In genomic region chr17:64506576-64507417, GRCh38 we compare ENCODE assay signal across 1 cellular context.
A peak's percentile ranks its signal among the peaks of the same experiment; 100 is the strongest.
TF ChIP-seq lines count a peak whose summit lies in the region.

Gene CEP95, plus strand, starts transcription at chr17:64506977. Its CDS starts 121 bp downstream, at chr17:64507098.

TF ChIP-seq in HepG2, 621 proteins besides CTCF, POLR2A, EP300 and RAD21 (continued from another document and continues in another):
- TF ChIP-seq MXD3 (CRISPR knock-in tag; IDR thresholded peaks at IDR 0.05): peak; percentile 72; the same call in 1 of the 2 replicates
- TF ChIP-seq IKZF4 (CRISPR knock-in tag; IDR thresholded peaks at IDR 0.05; ENCODE audit: borderline replicate concordance, low read depth, not compliant biosample characterization): peak; percentile 79
- no peak for TF ChIP-seq FLYWCH1 (CRISPR knock-in tag; IDR thresholded peaks at IDR 0.05)
- no peak for TF ChIP-seq ZSCAN25 (CRISPR knock-in tag; IDR thresholded peaks at IDR 0.05)
- TF ChIP-seq ZNF781 (CRISPR knock-in tag; IDR thresholded peaks at IDR 0.05; ENCODE audit: borderline replicate concordance, not compliant biosample characterization): peak; percentile 60
- TF ChIP-seq ZFP36L1 (CRISPR knock-in tag; IDR thresholded peaks at IDR 0.05): 0 out of 2 replicates have a peak, but pooled peaks have one; percentile 49
- peak; percentile 71 for TF ChIP-seq MEF2D (CRISPR knock-in tag; IDR thresholded peaks at IDR 0.05)
- 0 out of 2 replicates have a peak, but pooled peaks have one; percentile 72 for TF ChIP-seq ZNF850 (CRISPR knock-in tag; conservative IDR thresholded peaks at IDR 0.05)
- TF ChIP-seq DMAP1 (CRISPR knock-in tag; IDR thresholded peaks at IDR 0.05): peak; percentile 99
- 0 out of 2 replicates have a peak, but pooled peaks have one; percentile 65 for TF ChIP-seq NFKBIZ (CRISPR knock-in tag; IDR thresholded peaks at IDR 0.05)
- no peak for TF ChIP-seq SETDB1 (CRISPR knock-in tag; IDR thresholded peaks at IDR 0.05; ENCODE audit: borderline replicate concordance)
- 0 out of 2 replicates have a peak, but pooled peaks have one; percentile 34 for TF ChIP-seq MED13 (CRISPR knock-in tag; IDR thresholded peaks at IDR 0.05)
- TF ChIP-seq ZFP36L2 (CRISPR knock-in tag; IDR thresholded peaks at IDR 0.05): peak; percentile 24; the same call in 1 of the 2 replicates
- no peak for TF ChIP-seq PRDM4 (CRISPR knock-in tag; IDR thresholded peaks at IDR 0.05; ENCODE audit: borderline replicate concordance)
- TF ChIP-seq NCOA5 (CRISPR knock-in tag; IDR thresholded peaks at IDR 0.05): no peak
- TF ChIP-seq CHCHD3 (CRISPR knock-in tag; IDR thresholded peaks at IDR 0.05): no peak; the same call in 1 of the 2 replicates
- TF ChIP-seq AHDC1 (CRISPR knock-in tag; IDR thresholded peaks at IDR 0.05; ENCODE audit: borderline replicate concordance): no peak; the same call in 1 of the 2 replicates
- peak; percentile 99 for TF ChIP-seq ZNF501 (CRISPR knock-in tag; IDR thresholded peaks at IDR 0.05)
- peak; percentile 82 for TF ChIP-seq ZNF589 (CRISPR knock-in tag; conservative IDR thresholded peaks at IDR 0.05)
- no peak; the same call in none of the 2 replicates for TF ChIP-seq ZSCAN22 (CRISPR knock-in tag; IDR thresholded peaks at IDR 0.05)
- TF ChIP-seq TBX3 (IDR thresholded peaks at IDR 0.05; ENCODE audit: borderline replicate concordance): peak; percentile 96
- no peak for TF ChIP-seq NONO (IDR thresholded peaks at IDR 0.05)
- TF ChIP-seq NONO (CRISPR knock-in tag; conservative IDR thresholded peaks at IDR 0.05): peak; percentile 89
- peak; percentile 55 for TF ChIP-seq FOSL2 (CRISPR knock-in tag; IDR thresholded peaks at IDR 0.05)
- TF ChIP-seq MTF1 (CRISPR knock-in tag; IDR thresholded peaks at IDR 0.05): peak; percentile 66
- TF ChIP-seq ATRX (CRISPR knock-in tag; IDR thresholded peaks at IDR 0.05; ENCODE audit: borderline replicate concordance): no peak
- no peak for TF ChIP-seq ZFP36 (IDR thresholded peaks at IDR 0.05; ENCODE audit: borderline replicate concordance, low read depth, low read length, partially characterized antibody)
- TF ChIP-seq KLF16 (CRISPR knock-in tag; IDR thresholded peaks at IDR 0.05): peak in 1 of 2 experiments; percentile 77; a peak in 1 of 4 replicates
- no peak for TF ChIP-seq RFX3 (CRISPR knock-in tag; IDR thresholded peaks at IDR 0.05)
- peak; percentile 84; the same call in 1 of the 2 replicates for TF ChIP-seq THAP8 (CRISPR knock-in tag; IDR thresholded peaks at IDR 0.05; ENCODE audit: borderline replicate concordance)
- no peak for TF ChIP-seq ZNF44 (CRISPR knock-in tag; IDR thresholded peaks at IDR 0.05)
- TF ChIP-seq DBP (CRISPR knock-in tag; IDR thresholded peaks at IDR 0.05; ENCODE audit: not compliant biosample characterization): peak; percentile 67
- peak; percentile 75 for TF ChIP-seq HBP1 (CRISPR knock-in tag; IDR thresholded peaks at IDR 0.05; ENCODE audit: low read depth)
- TF ChIP-seq ZNF234 (CRISPR knock-in tag; conservative IDR thresholded peaks at IDR 0.05): peak; percentile 82; the same call in 1 of the 2 replicates
- peak; percentile 64; the same call in 1 of the 2 replicates for TF ChIP-seq TFAP4 (IDR thresholded peaks at IDR 0.05; ENCODE audit: borderline replicate concordance, low read depth)
- TF ChIP-seq NR2F6 (IDR thresholded peaks at IDR 0.05): no peak; the same call in 1 of the 2 replicates
- peak; percentile 33 for TF ChIP-seq NR2F6 (CRISPR knock-in tag; IDR thresholded peaks at IDR 0.05)
- TF ChIP-seq DNMT1 (CRISPR knock-in tag; IDR thresholded peaks at IDR 0.05): 0 out of 2 replicates have a peak, but pooled peaks have one; percentile 14
- peak; percentile 91 for TF ChIP-seq ZSCAN21 (CRISPR knock-in tag; IDR thresholded peaks at IDR 0.05; ENCODE audit: borderline replicate concordance)
- no peak for TF ChIP-seq KLF9 (CRISPR knock-in tag; IDR thresholded peaks at IDR 0.05; ENCODE audit: low read depth)
- TF ChIP-seq ZNF124 (CRISPR knock-in tag; IDR thresholded peaks at IDR 0.05): peak; percentile 79
- peak; percentile 23; the same call in 1 of the 2 replicates for TF ChIP-seq HCFC1 (IDR thresholded peaks at IDR 0.05; ENCODE audit: low read depth, low read length)
- peak; percentile 87 for TF ChIP-seq THAP11 (CRISPR knock-in tag; IDR thresholded peaks at IDR 0.05)
- TF ChIP-seq ZNF629 (CRISPR knock-in tag; conservative IDR thresholded peaks at IDR 0.05): peak; percentile 35; the same call in 1 of the 2 replicates
- TF ChIP-seq SP1 (IDR thresholded peaks at IDR 0.05): no peak
- TF ChIP-seq SP1 (CRISPR knock-in tag; IDR thresholded peaks at IDR 0.05): peak; percentile 46
- peak; percentile 68 for TF ChIP-seq NKX3-1 (CRISPR knock-in tag; IDR thresholded peaks at IDR 0.05)
- TF ChIP-seq MIXL1 (CRISPR knock-in tag; IDR thresholded peaks at IDR 0.05): no peak
- TF ChIP-seq ZBTB21 (CRISPR knock-in tag; IDR thresholded peaks at IDR 0.05): peak; percentile 69
- peak; percentile 24; the same call in 1 of the 2 replicates for TF ChIP-seq ZNF776 (CRISPR knock-in tag; IDR thresholded peaks at IDR 0.05)
- TF ChIP-seq UBTF (CRISPR knock-in tag; IDR thresholded peaks at IDR 0.05): peak; percentile 90
- no peak for TF ChIP-seq SSRP1 (CRISPR knock-in tag; IDR thresholded peaks at IDR 0.05)
- TF ChIP-seq TERF1 (CRISPR knock-in tag; IDR thresholded peaks at IDR 0.05): no peak
- TF ChIP-seq MTF2 (CRISPR knock-in tag; IDR thresholded peaks at IDR 0.05; ENCODE audit: borderline replicate concordance): peak; percentile 94; the same call in 1 of the 2 replicates
- peak; percentile 43; the same call in 1 of the 2 replicates for TF ChIP-seq ZNF746 (CRISPR knock-in tag; IDR thresholded peaks at IDR 0.05)
- TF ChIP-seq NPAS2 (CRISPR knock-in tag; IDR thresholded peaks at IDR 0.05; ENCODE audit: borderline replicate concordance): no peak
